Comparison of ENCODE assay signal across 1 cellular context in genomic region chr21:42973991-42974831, GRCh38.
A peak's percentile ranks its signal among the peaks of the same experiment; 100 is the strongest.
TF ChIP-seq lines count a peak whose summit lies in the region.

TSS of gene PKNOX1 (plus strand) at chr21:42974562. CDS start at chr21:43004382, 29,820 bp downstream.

TF ChIP-seq in K562, 482 proteins besides CTCF, POLR2A, EP300 and RAD21 (continued from another document and continues in another):
- no peak for TF ChIP-seq EWSR1 (IDR thresholded peaks at IDR 0.05; ENCODE audit: borderline replicate concordance, low read depth, partially characterized antibody)
- TF ChIP-seq GATAD2A (IDR thresholded peaks at IDR 0.05), result 0 out of 2 replicates have a peak, but pooled peaks have one; percentile 57
- TF ChIP-seq SMARCE1 (IDR thresholded peaks at IDR 0.05), result no peak
- peak; percentile 94 to 96; a peak in 3 of 4 replicates for TF ChIP-seq MAZ (CRISPR knock-in tag; conservative IDR thresholded peaks at IDR 0.05 in 1 of 2, IDR thresholded peaks at IDR 0.05 in 1 of 2)
- peak; percentile 94 for TF ChIP-seq ATF1 (CRISPR knock-in tag; IDR thresholded peaks at IDR 0.05)
- peak; percentile 97 for TF ChIP-seq ATF1 (tag; IDR thresholded peaks at IDR 0.05)
- TF ChIP-seq RCOR1 (IDR thresholded peaks at IDR 0.05; ENCODE audit: borderline replicate concordance in 1 of 2, low read depth in 2 of 2, low read length in 2 of 2), result peak in 1 of 2 experiments; percentile 89; a peak in 2 of 4 replicates
- peak; percentile 59 for TF ChIP-seq TAF1 (IDR thresholded peaks at IDR 0.05; ENCODE audit: control insufficient read depth, extremely low read depth, insufficient read depth, low read length, severe bottlenecking)
- TF ChIP-seq MTF1 (CRISPR knock-in tag; IDR thresholded peaks at IDR 0.05; ENCODE audit: borderline replicate concordance), result 0 out of 2 replicates have a peak, but pooled peaks have one; percentile 13
- TF ChIP-seq SMAD4 (CRISPR knock-in tag; conservative IDR thresholded peaks at IDR 0.05), result peak; percentile 33
- 0 out of 2 replicates have a peak, but pooled peaks have one; percentile 45 for TF ChIP-seq HIVEP1 (CRISPR knock-in tag; IDR thresholded peaks at IDR 0.05)
- TF ChIP-seq HCFC1 (IDR thresholded peaks at IDR 0.05; ENCODE audit: low read depth, low read length), result peak; percentile 62
- TF ChIP-seq CHD2 (IDR thresholded peaks at IDR 0.05; ENCODE audit: low read depth, low read length), result peak; percentile 73
- no peak for TF ChIP-seq RBM22 (IDR thresholded peaks at IDR 0.05; ENCODE audit: low read depth, low read length, poor library complexity, severe bottlenecking)
- TF ChIP-seq, protein P1, sequence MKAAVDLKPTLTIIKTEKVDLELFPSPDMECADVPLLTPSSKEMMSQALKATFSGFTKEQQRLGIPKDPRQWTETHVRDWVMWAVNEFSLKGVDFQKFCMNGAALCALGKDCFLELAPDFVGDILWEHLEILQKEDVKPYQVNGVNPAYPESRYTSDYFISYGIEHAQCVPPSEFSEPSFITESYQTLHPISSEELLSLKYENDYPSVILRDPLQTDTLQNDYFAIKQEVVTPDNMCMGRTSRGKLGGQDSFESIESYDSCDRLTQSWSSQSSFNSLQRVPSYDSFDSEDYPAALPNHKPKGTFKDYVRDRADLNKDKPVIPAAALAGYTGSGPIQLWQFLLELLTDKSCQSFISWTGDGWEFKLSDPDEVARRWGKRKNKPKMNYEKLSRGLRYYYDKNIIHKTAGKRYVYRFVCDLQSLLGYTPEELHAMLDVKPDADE (conservative IDR thresholded peaks at IDR 0.05; ENCODE audit: control insufficient read depth, low read depth, low read length), result peak; percentile 53
- TF ChIP-seq SRF (CRISPR knock-in tag; IDR thresholded peaks at IDR 0.05), result peak in 1 of 2 experiments; percentile 81; a peak in 2 of 4 replicates
- TF ChIP-seq NCOA4 (IDR thresholded peaks at IDR 0.05; ENCODE audit: partially characterized antibody), result no peak
- TF ChIP-seq WHSC1 (IDR thresholded peaks at IDR 0.05; ENCODE audit: low read length), result no peak
- TF ChIP-seq MTA1 (IDR thresholded peaks at IDR 0.05; ENCODE audit: borderline replicate concordance), result peak; percentile 77
- TF ChIP-seq JUNB (CRISPR knock-in tag; conservative IDR thresholded peaks at IDR 0.05), result no peak
- TF ChIP-seq ELF2 (CRISPR knock-in tag; IDR thresholded peaks at IDR 0.05), result no peak
- TF ChIP-seq XRCC5 (IDR thresholded peaks at IDR 0.05; ENCODE audit: low read depth, low read length), result 0 out of 2 replicates have a peak, but pooled peaks have one; percentile 55
- TF ChIP-seq LCOR (CRISPR knock-in tag; IDR thresholded peaks at IDR 0.05), result peak; percentile 89
- 0 out of 2 replicates have a peak, but pooled peaks have one; percentile 62 for TF ChIP-seq KDM2B (CRISPR knock-in tag; IDR thresholded peaks at IDR 0.05)
- TF ChIP-seq, protein P2, sequence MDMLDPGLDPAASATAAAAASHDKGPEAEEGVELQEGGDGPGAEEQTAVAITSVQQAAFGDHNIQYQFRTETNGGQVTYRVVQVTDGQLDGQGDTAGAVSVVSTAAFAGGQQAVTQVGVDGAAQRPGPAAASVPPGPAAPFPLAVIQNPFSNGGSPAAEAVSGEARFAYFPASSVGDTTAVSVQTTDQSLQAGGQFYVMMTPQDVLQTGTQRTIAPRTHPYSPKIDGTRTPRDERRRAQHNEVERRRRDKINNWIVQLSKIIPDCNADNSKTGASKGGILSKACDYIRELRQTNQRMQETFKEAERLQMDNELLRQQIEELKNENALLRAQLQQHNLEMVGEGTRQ (CRISPR knock-in tag; IDR thresholded peaks at IDR 0.05), result peak; percentile 87
- TF ChIP-seq E2F3 (CRISPR knock-in tag; IDR thresholded peaks at IDR 0.05), result peak; percentile 44
- peak; percentile 98 for TF ChIP-seq CREM (IDR thresholded peaks at IDR 0.05; ENCODE audit: low read depth)
- TF ChIP-seq OTX1 (CRISPR knock-in tag; IDR thresholded peaks at IDR 0.05), result 0 out of 2 replicates have a peak, but pooled peaks have one; percentile 50
- TF ChIP-seq REST (CRISPR knock-in tag; IDR thresholded peaks at IDR 0.05; ENCODE audit: low read depth), result peak; percentile 86
- peak; percentile 84 for TF ChIP-seq FIP1L1 (IDR thresholded peaks at IDR 0.05; ENCODE audit: low read depth, low read length, poor library complexity, severe bottlenecking)
- TF ChIP-seq PRMT5 (CRISPR knock-in tag; IDR thresholded peaks at IDR 0.05), result 0 out of 2 replicates have a peak, but pooled peaks have one; percentile 35
- TF ChIP-seq MBD2 (IDR thresholded peaks at IDR 0.05; ENCODE audit: borderline replicate concordance, low read depth), result peak; percentile 99
- TF ChIP-seq GTF2A2 (tag; IDR thresholded peaks at IDR 0.05), result no peak
- peak; percentile 14; the same call in 1 of the 2 replicates for TF ChIP-seq C11orf30 (IDR thresholded peaks at IDR 0.05; ENCODE audit: low read depth)
- peak; percentile 32; the same call in 1 of the 2 replicates for TF ChIP-seq POLR2AphosphoS5 (IDR thresholded peaks at IDR 0.05; ENCODE audit: control insufficient read depth, insufficient read depth, low read depth, low read length)
- TF ChIP-seq, protein P3, sequence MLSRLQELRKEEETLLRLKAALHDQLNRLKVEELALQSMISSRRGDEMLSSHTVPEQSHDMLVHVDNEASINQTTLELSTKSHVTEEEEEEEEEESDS (CRISPR knock-in tag; IDR thresholded peaks at IDR 0.05), result no peak
- TF ChIP-seq GMEB1 (CRISPR knock-in tag; IDR thresholded peaks at IDR 0.05), result peak; percentile 93
- no peak for TF ChIP-seq ZFP91 (CRISPR knock-in tag; IDR thresholded peaks at IDR 0.05)
- TF ChIP-seq PHF8 (IDR thresholded peaks at IDR 0.05; ENCODE audit: borderline replicate concordance, low read length), result peak; percentile 57; the same call in 1 of the 2 replicates
- TF ChIP-seq TEAD2 (tag; IDR thresholded peaks at IDR 0.05), result no peak
- TF ChIP-seq TCF7L2 (IDR thresholded peaks at IDR 0.05; ENCODE audit: low read depth, low read length), result peak; percentile 99
- TF ChIP-seq, protein P4, sequence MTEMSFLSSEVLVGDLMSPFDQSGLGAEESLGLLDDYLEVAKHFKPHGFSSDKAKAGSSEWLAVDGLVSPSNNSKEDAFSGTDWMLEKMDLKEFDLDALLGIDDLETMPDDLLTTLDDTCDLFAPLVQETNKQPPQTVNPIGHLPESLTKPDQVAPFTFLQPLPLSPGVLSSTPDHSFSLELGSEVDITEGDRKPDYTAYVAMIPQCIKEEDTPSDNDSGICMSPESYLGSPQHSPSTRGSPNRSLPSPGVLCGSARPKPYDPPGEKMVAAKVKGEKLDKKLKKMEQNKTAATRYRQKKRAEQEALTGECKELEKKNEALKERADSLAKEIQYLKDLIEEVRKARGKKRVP (CRISPR knock-in tag; IDR thresholded peaks at IDR 0.05), result peak; percentile 47; the same call in 1 of the 2 replicates
- TF ChIP-seq TBP (optimal IDR thresholded peaks at IDR 0.05; ENCODE audit: low read depth, low read length), result peak; percentile 32
- TF ChIP-seq ZNF511 (CRISPR knock-in tag; IDR thresholded peaks at IDR 0.05), result peak; percentile 83; the same call in 1 of the 2 replicates
- 0 out of 2 replicates have a peak, but pooled peaks have one; percentile 4 for TF ChIP-seq ZNF384 (IDR thresholded peaks at IDR 0.05; ENCODE audit: low read depth, low read length)
- TF ChIP-seq, protein P5, sequence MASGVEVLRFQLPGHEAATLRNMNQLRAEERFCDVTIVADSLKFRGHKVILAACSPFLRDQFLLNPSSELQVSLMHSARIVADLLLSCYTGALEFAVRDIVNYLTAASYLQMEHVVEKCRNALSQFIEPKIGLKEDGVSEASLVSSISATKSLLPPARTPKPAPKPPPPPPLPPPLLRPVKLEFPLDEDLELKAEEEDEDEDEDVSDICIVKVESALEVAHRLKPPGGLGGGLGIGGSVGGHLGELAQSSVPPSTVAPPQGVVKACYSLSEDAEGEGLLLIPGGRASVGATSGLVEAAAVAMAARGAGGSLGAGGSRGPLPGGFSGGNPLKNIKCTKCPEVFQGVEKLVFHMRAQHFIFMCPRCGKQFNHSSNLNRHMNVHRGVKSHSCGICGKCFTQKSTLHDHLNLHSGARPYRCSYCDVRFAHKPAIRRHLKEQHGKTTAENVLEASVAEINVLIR (CRISPR knock-in tag; IDR thresholded peaks at IDR 0.05), result peak; percentile 92
- TF ChIP-seq CC2D1A (IDR thresholded peaks at IDR 0.05), result no peak
- no peak for TF ChIP-seq CEBPG (CRISPR knock-in tag; IDR thresholded peaks at IDR 0.05)
- TF ChIP-seq CEBPG (tag; conservative IDR thresholded peaks at IDR 0.05 in 1 of 2, IDR thresholded peaks at IDR 0.05 in 1 of 2), result no peak
- no peak for TF ChIP-seq ILF3 (IDR thresholded peaks at IDR 0.05; ENCODE audit: borderline replicate concordance)
- peak; percentile 73; the same call in 1 of the 2 replicates for TF ChIP-seq EP400 (IDR thresholded peaks at IDR 0.05)
- TF ChIP-seq HOMEZ (CRISPR knock-in tag; IDR thresholded peaks at IDR 0.05), result 0 out of 2 replicates have a peak, but pooled peaks have one; percentile 7
- no peak; the same call in 1 of the 2 replicates for TF ChIP-seq KAT7 (CRISPR knock-in tag; IDR thresholded peaks at IDR 0.05; ENCODE audit: borderline replicate concordance)
- peak; percentile 57; the same call in 1 of the 2 replicates for TF ChIP-seq TARDBP (IDR thresholded peaks at IDR 0.05)
- TF ChIP-seq KLF13 (tag; IDR thresholded peaks at IDR 0.05; ENCODE audit: borderline replicate concordance, low read depth), result 0 out of 2 replicates have a peak, but pooled peaks have one; percentile 62
- TF ChIP-seq, protein P6, sequence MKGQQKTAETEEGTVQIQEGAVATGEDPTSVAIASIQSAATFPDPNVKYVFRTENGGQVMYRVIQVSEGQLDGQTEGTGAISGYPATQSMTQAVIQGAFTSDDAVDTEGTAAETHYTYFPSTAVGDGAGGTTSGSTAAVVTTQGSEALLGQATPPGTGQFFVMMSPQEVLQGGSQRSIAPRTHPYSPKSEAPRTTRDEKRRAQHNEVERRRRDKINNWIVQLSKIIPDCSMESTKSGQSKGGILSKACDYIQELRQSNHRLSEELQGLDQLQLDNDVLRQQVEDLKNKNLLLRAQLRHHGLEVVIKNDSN (CRISPR knock-in tag; IDR thresholded peaks at IDR 0.05), result peak; percentile 90
